Comparison of ENCODE assay signal across 8 cellular contexts in the genomic region with DNA sequence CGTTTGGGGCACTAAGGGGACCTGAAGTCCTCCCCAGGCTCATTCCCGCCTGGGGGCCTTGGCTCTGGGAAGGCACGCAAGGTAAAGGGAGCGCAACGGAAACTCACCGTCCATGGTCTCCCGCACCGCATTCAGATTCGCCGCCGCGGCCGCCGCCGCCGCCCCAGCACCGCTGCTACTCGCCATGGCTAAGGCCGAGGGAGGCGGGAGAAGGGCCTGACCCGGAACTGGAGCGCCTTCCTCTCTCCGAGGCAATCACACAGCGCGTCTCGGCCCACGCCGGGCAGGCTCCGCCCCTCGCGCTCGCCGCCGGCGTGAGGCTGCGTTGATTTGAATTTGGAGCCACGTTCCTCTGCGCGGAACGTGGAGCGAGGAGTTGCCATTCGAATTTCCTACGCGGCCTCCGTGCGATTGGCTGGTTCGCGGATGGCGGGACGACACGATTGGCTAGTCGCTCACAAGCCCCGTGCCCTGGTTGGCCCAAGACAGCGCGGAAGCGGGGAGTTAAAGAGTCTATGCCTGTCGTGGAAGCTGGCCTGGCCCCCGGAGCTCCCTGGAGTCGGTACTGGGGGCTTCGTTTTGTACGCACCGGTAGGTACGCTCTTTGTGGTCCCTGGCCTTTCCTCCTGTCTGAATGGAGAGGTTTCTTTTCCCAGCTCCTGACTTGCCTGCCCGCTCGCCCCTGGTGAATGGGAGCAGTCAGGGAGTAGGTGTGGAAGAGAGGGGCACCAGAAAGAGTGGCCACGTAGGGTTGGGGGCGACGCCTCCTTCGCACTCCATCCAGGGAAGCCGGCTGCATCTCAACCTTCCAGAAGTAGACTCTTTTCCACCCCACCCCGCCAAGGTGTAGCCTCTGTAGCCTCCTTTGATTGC. TPM values are rescaled to one million over a fixed set of nuclear protein-coding genes. Genes with fewer than 3 reads are reported as not detected.
DNase-seq lines count a peak whose midpoint lies in the region; ATAC-seq and TF ChIP-seq lines count a peak whose summit lies in the region.

TSS of gene BORA (plus strand) at position 507 of the 873 bp plus-strand sequence. CDS start 1,018 bp downstream, outside the sequence.
TSS of gene MZT1 (minus strand) at position 213 of the 873 bp plus-strand sequence. CDS start at position 186, 27 bp downstream.

- H3K4me2 ChIP-seq in H9 (ENCODE audit: insufficient read depth, insufficient read length, low read length) = peak within 1 kb of the TSS; percentile 94

- TF ChIP-seq CTCF in H9 (conservative IDR thresholded peaks at IDR 0.05) = no peak
- TF ChIP-seq CTCF in fibroblast of mammary gland (conservative IDR thresholded peaks at IDR 0.05; ENCODE audit: control insufficient read depth, insufficient read depth, low read depth, low read length) = no peak

- peak within 1 kb of the TSS; percentile 90 to 96 for H3K4me3 Mint-ChIP-seq in H9
- peak within 1 kb of the TSS; percentile 95 for H3K4me3 Mint-ChIP-seq in activated T-helper 2 cell treated with anti-CD3 and anti-CD28 coated beads, Interferon-gamma antibody, Interleukin-2, Interleukin-4, amounts not matched to agents 10 μg/mL and 5 μg/mL and 100 μg/mL, durations not matched to agents 14 hours and 24 hours and 36 hours (ENCODE audit: low read depth)
- H3K4me3 Mint-ChIP-seq in naive thymus-derived CD8-positive, alpha-beta T cell = peak within 1 kb of the TSS; percentile 89 to 97 (median 94)
- H3K4me3 Mint-ChIP-seq in stimulated activated naive B cell treated with anti-CD40 and anti-IgM and Interleukin-4, amounts not matched to agents 10 μg/mL and 1 μg/mL and 100 μg/mL, for 72 hours = peak within 1 kb of the TSS; percentile 96 to 97

- TF ChIP-seq POLR2A in Raji (IDR thresholded peaks at IDR 0.05; ENCODE audit: insufficient read depth, low read depth, low read length) = peak; percentile 81

- no peak within 1 kb of the TSS for H2AFZ ChIP-seq in H9 (ENCODE audit: low read length)

- H4K8ac ChIP-seq in H9 (replicated peaks; ENCODE audit: insufficient read length, low read depth, low read length) = no peak within 1 kb of the TSS

- ATAC-seq in naive thymus-derived CD8-positive, alpha-beta T cell = peak; percentile 93
- peak; percentile 96 for ATAC-seq in stimulated activated naive B cell treated with anti-CD40 and anti-IgM and Interleukin-4, amounts not matched to agents 10 μg/mL and 1 μg/mL and 100 μg/mL, for 72 hours (replicated peaks)

- H3K9me3 Mint-ChIP-seq in H9 = no peaks in the 10 kb centered on the region
- H3K9me3 Mint-ChIP-seq in activated T-helper 2 cell treated with anti-CD3 and anti-CD28 coated beads, Interferon-gamma antibody, Interleukin-2, Interleukin-4, amounts not matched to agents 10 μg/mL and 5 μg/mL and 100 μg/mL, durations not matched to agents 14 hours and 24 hours and 36 hours = no peaks in the 10 kb centered on the region
- no peaks in the 10 kb centered on the region for H3K9me3 Mint-ChIP-seq in naive thymus-derived CD8-positive, alpha-beta T cell
- no peaks in the 10 kb centered on the region for H3K9me3 Mint-ChIP-seq in stimulated activated naive B cell treated with anti-CD40 and anti-IgM and Interleukin-4, amounts not matched to agents 10 μg/mL and 1 μg/mL and 100 μg/mL, for 72 hours

- peaks cover 10% of the 10 kb centered on the region for H3K23me2 ChIP-seq in H9 (ENCODE audit: insufficient read length, low read depth, low read length, poor library complexity, severe bottlenecking)

- H3K4ac ChIP-seq in H9 (ENCODE audit: low read depth, low read length) = no peak within 1 kb of the TSS

- no peak within 1 kb of the TSS for H3T11ph ChIP-seq in H9 (ENCODE audit: low read length)

- H2BK20ac ChIP-seq in H9 (ENCODE audit: low read depth, low read length, poor library complexity, severe bottlenecking) = no peak within 1 kb of the TSS

- H2BK120ac ChIP-seq in H9 (ENCODE audit: low read depth, low read length, poor library complexity, severe bottlenecking) = no peak within 1 kb of the TSS

- peaks cover 14 to 28% (median 26%) of the 10 kb centered on the region in 3 experiments; a peak in 6 of 7 replicates for H3K36me3 Mint-ChIP-seq in H9 (ENCODE audit: insufficient read depth in 1 of 3, low read depth in 3 of 3)
- H3K36me3 Mint-ChIP-seq in activated T-helper 2 cell treated with anti-CD3 and anti-CD28 coated beads, Interferon-gamma antibody, Interleukin-2, Interleukin-4, amounts not matched to agents 10 μg/mL and 5 μg/mL and 100 μg/mL, durations not matched to agents 14 hours and 24 hours and 36 hours (ENCODE audit: low read depth) = peaks cover 57% of the 10 kb centered on the region
- peaks cover 0 to 26% (median 12%) of the 10 kb centered on the region in 3 donors for H3K36me3 Mint-ChIP-seq in naive thymus-derived CD8-positive, alpha-beta T cell
- peaks cover 20 to 23% of the 10 kb centered on the region in 2 donors for H3K36me3 Mint-ChIP-seq in stimulated activated naive B cell treated with anti-CD40 and anti-IgM and Interleukin-4, amounts not matched to agents 10 μg/mL and 1 μg/mL and 100 μg/mL, for 72 hours

- H3K18ac ChIP-seq in H9 (ENCODE audit: insufficient read length, low read depth, low read length) = no peak within 1 kb of the TSS

- no peak within 1 kb of the TSS for H2BK5ac ChIP-seq in H9 (ENCODE audit: insufficient read length, low read length)

- H2BK12ac ChIP-seq in H9 (ENCODE audit: insufficient read length, low read depth, low read length) = no peak within 1 kb of the TSS

- H3K9ac ChIP-seq in ES-I3 (ENCODE audit: low read depth, low read length) (peak within 1 kb of the TSS; percentile 92), H9 (ENCODE audit: extremely low read depth, insufficient read length, low read length) (peak within 1 kb of the TSS; percentile 63)

- no peak within 1 kb of the TSS for H4K5ac ChIP-seq in H9 (ENCODE audit: insufficient read length, low read depth, low read length)

- H3K27ac Mint-ChIP-seq in H9 = peak within 1 kb of the TSS in 2 of 3 experiments; percentile 93 to 94; a peak in 6 of 7 replicates
- H3K27ac Mint-ChIP-seq in activated T-helper 2 cell treated with anti-CD3 and anti-CD28 coated beads, Interferon-gamma antibody, Interleukin-2, Interleukin-4, amounts not matched to agents 10 μg/mL and 5 μg/mL and 100 μg/mL, durations not matched to agents 14 hours and 24 hours and 36 hours = peak within 1 kb of the TSS; percentile 87
- H3K27ac Mint-ChIP-seq in naive thymus-derived CD8-positive, alpha-beta T cell = peak within 1 kb of the TSS; percentile 81 to 95 (median 92)
- H3K27ac Mint-ChIP-seq in stimulated activated naive B cell treated with anti-CD40 and anti-IgM and Interleukin-4, amounts not matched to agents 10 μg/mL and 1 μg/mL and 100 μg/mL, for 72 hours = peak within 1 kb of the TSS; percentile 93

- peaks cover 15 to 17% of the 10 kb centered on the region in 2 experiments for H3K4me1 Mint-ChIP-seq in H9
- peaks cover 49% of the 10 kb centered on the region for H3K4me1 Mint-ChIP-seq in activated T-helper 2 cell treated with anti-CD3 and anti-CD28 coated beads, Interferon-gamma antibody, Interleukin-2, Interleukin-4, amounts not matched to agents 10 μg/mL and 5 μg/mL and 100 μg/mL, durations not matched to agents 14 hours and 24 hours and 36 hours (ENCODE audit: low read depth)
- H3K4me1 Mint-ChIP-seq in naive thymus-derived CD8-positive, alpha-beta T cell = peaks cover 22 to 53% (median 47%) of the 10 kb centered on the region in 4 donors
- peaks cover 11 to 26% of the 10 kb centered on the region in 2 donors for H3K4me1 Mint-ChIP-seq in stimulated activated naive B cell treated with anti-CD40 and anti-IgM and Interleukin-4, amounts not matched to agents 10 μg/mL and 1 μg/mL and 100 μg/mL, for 72 hours

- no peak within 1 kb of the TSS for H3K27ac ChIP-seq in H9 (ENCODE audit: insufficient read length, low read depth, low read length)

- H3K27me3 ChIP-seq in H9 (ENCODE audit: insufficient read depth, low read length) = no peaks in the 10 kb centered on the region

- H3K27me3 Mint-ChIP-seq in H9 (ENCODE audit: low read depth) = no peaks in the 10 kb centered on the region
- H3K27me3 Mint-ChIP-seq in activated T-helper 2 cell treated with anti-CD3 and anti-CD28 coated beads, Interferon-gamma antibody, Interleukin-2, Interleukin-4, amounts not matched to agents 10 μg/mL and 5 μg/mL and 100 μg/mL, durations not matched to agents 14 hours and 24 hours and 36 hours (ENCODE audit: low read depth) = no peaks in the 10 kb centered on the region
- H3K27me3 Mint-ChIP-seq in naive thymus-derived CD8-positive, alpha-beta T cell = peaks cover 0 to 3% (median 0%) of the 10 kb centered on the region in 5 donors
- no peaks in the 10 kb centered on the region for H3K27me3 Mint-ChIP-seq in stimulated activated naive B cell treated with anti-CD40 and anti-IgM and Interleukin-4, amounts not matched to agents 10 μg/mL and 1 μg/mL and 100 μg/mL, for 72 hours

- H3K14ac ChIP-seq in H9 (ENCODE audit: insufficient read depth, low read length) = peak within 1 kb of the TSS; percentile 61

- peaks cover 13% of the 10 kb centered on the region; the same call in 1 of the 2 replicates for H3K79me2 ChIP-seq in H9 (ENCODE audit: insufficient read depth, low read length)

- intact Hi-C loops in activated T-helper 2 cell treated with anti-CD3 and anti-CD28 coated beads, Interferon-gamma antibody, Interleukin-2, Interleukin-4, amounts not matched to agents 10 μg/mL and 5 μg/mL and 100 μg/mL, durations not matched to agents 14 hours and 24 hours and 36 hours (cut with micrococcal nuclease) = loop anchor here (1.0 to 5.0 kb wide), 3 partner anchors 8 to 330 kb away; partner anchors contain the start of genes DIS3 and KLF5

- H3K23ac ChIP-seq in H9 (ENCODE audit: insufficient read length, low read depth, low read length) = no peak within 1 kb of the TSS

- no peak within 1 kb of the TSS for H3K56ac ChIP-seq in H9 (ENCODE audit: insufficient read length, low read depth, low read length)

- H4K20me1 ChIP-seq in H9 (ENCODE audit: control insufficient read depth, insufficient read depth, insufficient read length) = no peaks in the 10 kb centered on the region

- no peak within 1 kb of the TSS for H2AK5ac ChIP-seq in H9 (ENCODE audit: insufficient read length, low read length)

- H3K9me3 ChIP-seq in ES-I3 (ENCODE audit: control insufficient read depth, insufficient read depth, low read length) (no peaks in the 10 kb centered on the region), H9 (ENCODE audit: control insufficient read depth, low read depth, low read length) (no peaks in the 10 kb centered on the region)

- H3K36me3 ChIP-seq in ES-I3 (ENCODE audit: insufficient read depth, low read length) = no peaks in the 10 kb centered on the region

- no peak within 1 kb of the TSS for H2BK15ac ChIP-seq in H9 (ENCODE audit: low read depth, low read length)

- H4K91ac ChIP-seq in H9 (ENCODE audit: insufficient read length, low read depth, low read length) = no peak within 1 kb of the TSS

- POLR2A ChIA-PET in naive thymus-derived CD8-positive, alpha-beta T cell (lab: Charles Lee) = interaction anchor here (1.5 kb wide), 1 partner anchor 54 kb away, joined by 3 read pairs; the partner anchor contains the start of genes DIS3 and PIBF1

- DNase-seq in H9 = peak; percentile 96
- peak; percentile 95 for DNase-seq in M059J (ENCODE audit: low read depth)
- DNase-seq in activated T-helper 2 cell treated with anti-CD3 and anti-CD28 coated beads, Interferon-gamma antibody, Interleukin-2, Interleukin-4, amounts not matched to agents 10 μg/mL and 5 μg/mL and 100 μg/mL, durations not matched to agents 14 hours and 24 hours and 36 hours (ENCODE audit: low spot score) = peak; percentile 96
- peak; percentile 97 for DNase-seq in fibroblast of mammary gland (ENCODE audit: low read depth)
- DNase-seq in naive thymus-derived CD8-positive, alpha-beta T cell = peak; percentile 86 to 97 (median 94)
- peak; percentile 96 for DNase-seq in stimulated activated naive B cell treated with anti-CD40 and anti-IgM and Interleukin-4, amounts not matched to agents 10 μg/mL and 1 μg/mL and 100 μg/mL, for 72 hours

- peak within 1 kb of the TSS; percentile 98 for H3K4me3 ChIP-seq in fibroblast of mammary gland (ENCODE audit: control insufficient read depth, low read depth, low read length)

- H3K4me1 ChIP-seq in ES-I3 (ENCODE audit: insufficient read depth, low read length) (no peaks in the 10 kb centered on the region; the same call in 1 of the 2 replicates), H9 (ENCODE audit: insufficient read depth, low read length) (no peaks in the 10 kb centered on the region)

- WGBS in H9 (ENCODE audit: extremely low coverage, insufficient read length, low lambda C conversion rate) = no CpG with 5 or more reads among the region's 71 CpGs

- H3K79me1 ChIP-seq in H9 (ENCODE audit: insufficient read depth, low read depth, low read length, poor library complexity, severe bottlenecking) = no peaks in the 10 kb centered on the region

RNA-seq across cellular contexts. Expression of gene BORA, which starts in this region (rescaled TPM):
- 16.5 and 17.0 TPM in 2 replicates for total RNA-seq in H9 (2021)
- total RNA-seq in M059J (2014; rRNA removed; shearing (Covaris generic)) = 32.4 and 41.1 TPM in 2 replicates
- 18.3 and 18.4 TPM in 2 replicates for total RNA-seq in activated T-helper 2 cell treated with anti-CD3 and anti-CD28 coated beads, Interferon-gamma antibody, Interleukin-2, Interleukin-4, amounts not matched to agents 10 μg/mL and 5 μg/mL and 100 μg/mL, durations not matched to agents 14 hours and 24 hours and 36 hours
- 1 to 10 TPM; 5.2 to 6.8 TPM for total RNA-seq in naive thymus-derived CD8-positive, alpha-beta T cell
- 1 to 10 TPM; 5.3 to 6.7 (median 5.7) TPM for polyA plus RNA-seq in naive thymus-derived CD8-positive, alpha-beta T cell

RNA-seq across cellular contexts. Expression of gene MZT1, which starts in this region (rescaled TPM):
- total RNA-seq in H9 (2021) = 21.3 and 25.2 TPM in 2 replicates
- total RNA-seq in M059J (2014; rRNA removed; shearing (Covaris generic)) = 31.3 and 37.4 TPM in 2 replicates
- 20.9 and 21.1 TPM in 2 replicates for total RNA-seq in activated T-helper 2 cell treated with anti-CD3 and anti-CD28 coated beads, Interferon-gamma antibody, Interleukin-2, Interleukin-4, amounts not matched to agents 10 μg/mL and 5 μg/mL and 100 μg/mL, durations not matched to agents 14 hours and 24 hours and 36 hours
- total RNA-seq in naive thymus-derived CD8-positive, alpha-beta T cell = 1 to 10 TPM; 6.2 to 6.4 TPM
- polyA plus RNA-seq in naive thymus-derived CD8-positive, alpha-beta T cell = 1 to 10 TPM; 5.0 to 6.3 (median 5.5) TPM
